In genomic region chr17:42114118-42114517, GRCh38 we compare ENCODE assay signal across 18 cellular contexts. TPM values are rescaled to one million over a fixed set of nuclear protein-coding genes. Genes with fewer than 3 reads are reported as not detected.
DNase-seq lines count a peak whose midpoint lies in the region; ATAC-seq and TF ChIP-seq lines count a peak whose summit lies in the region.
"Had no signal": no experiment of that assay in that cellular context is flagged by ENCODE, and none has a peak within 500 bp of the region (broad histone marks: within the 10 kb centered on the region; RNA-seq: fewer than 3 reads in every experiment).

No MANE protein-coding gene starts in this region.

- H3K4me3 ChIP-seq in CD4-positive, CD25-positive, alpha-beta regulatory T cell (ENCODE audit: low read depth, low read length), result no peak overlapping the region
- H3K4me3 ChIP-seq in ovary, result no peak overlapping the region

- 83 to 90% (median 86%) methylated on average over 9 of the region's 9 CpGs for WGBS in ovary, 3 donors

- H3K27ac ChIP-seq in CD4-positive, CD25-positive, alpha-beta regulatory T cell (ENCODE audit: insufficient read depth, low read length, poor library complexity, severe bottlenecking), result no peak overlapping the region
- H3K27ac ChIP-seq in ovary, result no peak overlapping the region

- no peak for TF ChIP-seq POLR2A in ovary (IDR thresholded peaks at IDR 0.05)

- POLR2A ChIA-PET in activated CD4-positive, alpha-beta T cell treated with anti-CD3 and anti-CD28 coated beads, Interleukin-2, amount 10 ng/mL, durations not matched to agents 7 days and 5 days (lab: Charles Lee), result no interaction called here
- POLR2A ChIA-PET in activated CD4-positive, alpha-beta T cell treated with anti-CD3 and anti-CD28 coated beads for 36 hours (lab: Charles Lee), result interaction anchor here (1.1 kb wide), 1 partner anchor 148 kb away, joined by 7 read pairs; the partner anchor contains the start of gene CNP
- POLR2A ChIA-PET in activated CD8-positive, alpha-beta T cell treated with anti-CD3 and anti-CD28 coated beads for 36 hours (lab: Charles Lee), result interaction anchor here (1.0 to 4.1 kb wide), 7 partner anchors 9 to 148 kb away, joined by 3 to 36 read pairs (median 7); partner anchors contain the start of genes CNP, DNAJC7, NKIRAS2 and ZNF385C
- POLR2A ChIA-PET in naive thymus-derived CD8-positive, alpha-beta T cell (lab: Charles Lee), result interaction anchor here (0.6 to 8.1 kb wide), 5 partner anchors 13 to 200 kb away, joined by 3 to 83 read pairs (median 8); partner anchors contain the start of genes CNP, DNAJC7 and NKIRAS2

- CTCF ChIA-PET in activated CD4-positive, alpha-beta T cell treated with anti-CD3 and anti-CD28 coated beads, Interleukin-2, amount 10 ng/mL, durations not matched to agents 7 days and 5 days (lab: Charles Lee), result interaction anchor here (0.5 to 8.5 kb wide), 8 partner anchors 17 to 452 kb away, joined by 3 to 71 read pairs (median 4); partner anchors contain the start of genes CNP, DNAJC7 and NKIRAS2
- CTCF ChIA-PET in activated CD4-positive, alpha-beta T cell treated with anti-CD3 and anti-CD28 coated beads for 36 hours (lab: Charles Lee), result interaction anchor here (0.5 to 3.4 kb wide), 12 partner anchors 11 to 459 kb away, joined by 3 to 22 read pairs (median 4); partner anchors contain the start of genes KCNH4 and NKIRAS2
- CTCF ChIA-PET in activated CD8-positive, alpha-beta T cell treated with anti-CD3 and anti-CD28 coated beads for 36 hours (lab: Charles Lee), result interaction anchor here (1.0 to 14.3 kb wide), 9 partner anchors 16 to 292 kb away, joined by 3 to 110 read pairs (median 4); partner anchors contain the start of genes CNP, DNAJC7 and NKIRAS2

- no peaks in the 10 kb centered on the region for H3K36me3 ChIP-seq in CD4-positive, CD25-positive, alpha-beta regulatory T cell (ENCODE audit: control insufficient read depth, insufficient read depth, low read length)
- H3K36me3 ChIP-seq in ovary, result no peaks in the 10 kb centered on the region

- no peaks in the 10 kb centered on the region for H3K9me3 ChIP-seq in CD4-positive, CD25-positive, alpha-beta regulatory T cell (ENCODE audit: control insufficient read depth in 2 of 2, low read length in 2 of 2)
- no peaks in the 10 kb centered on the region for H3K9me3 ChIP-seq in ovary

- peaks cover 23% of the 10 kb centered on the region for H3K4me1 ChIP-seq in CD4-positive, CD25-positive, alpha-beta regulatory T cell (ENCODE audit: control insufficient read depth, insufficient read depth, low read length, poor library complexity, severe bottlenecking)
- H3K4me1 ChIP-seq in ovary (ENCODE audit: insufficient read depth), result peaks cover 10% of the 10 kb centered on the region

- intact Hi-C loops in activated CD4-positive, alpha-beta T cell treated with anti-CD3 and anti-CD28 coated beads for 36 hours (cut with DNase I, micrococcal nuclease), result loop anchor here in 1 of 2 experiments (5.0 kb wide), 1 partner anchor 173 kb away; the partner anchor contains the start of gene STAT5A
- intact Hi-C loops in activated CD8-positive, alpha-beta T cell treated with anti-CD3 and anti-CD28 coated beads for 36 hours (cut with micrococcal nuclease), result loop anchor here (5.0 kb wide), 1 partner anchor 92 kb away; the partner anchor contains the start of gene NKIRAS2
- intact Hi-C loops in ovary (cut with DNase I), result loop anchor here in 3 of 4 donors (5.0 to 10.0 kb wide), 4 partner anchors 42 to 149 kb away; partner anchors contain the start of gene CNP (in 1 of the 3)

- H3K4me3 Mint-ChIP-seq in activated CD4-positive, alpha-beta T cell treated with anti-CD3 and anti-CD28 coated beads, Interleukin-2, amount 10 ng/mL, durations not matched to agents 7 days and 5 days, result no peak overlapping the region
- H3K4me3 Mint-ChIP-seq in activated CD4-positive, alpha-beta T cell treated with anti-CD3 and anti-CD28 coated beads for 36 hours, result no peak overlapping the region
- peak overlapping the region in 2 of 4 donors; percentile 35 to 53 for H3K4me3 Mint-ChIP-seq in CD4-positive, CD25-positive, alpha-beta regulatory T cell
- no peak overlapping the region for H3K4me3 Mint-ChIP-seq in activated CD8-positive, alpha-beta T cell treated with anti-CD3 and anti-CD28 coated beads for 36 hours
- peak overlapping the region in 1 of 10 donors; percentile 20 for H3K4me3 Mint-ChIP-seq in naive thymus-derived CD8-positive, alpha-beta T cell
- H3K4me3 Mint-ChIP-seq: CD14-positive monocyte, HFFc6 had no signal

- no peaks in the 10 kb centered on the region for H3K9me3 Mint-ChIP-seq in activated CD4-positive, alpha-beta T cell treated with anti-CD3 and anti-CD28 coated beads, Interleukin-2, amount 10 ng/mL, durations not matched to agents 7 days and 5 days
- no peaks in the 10 kb centered on the region for H3K9me3 Mint-ChIP-seq in activated CD4-positive, alpha-beta T cell treated with anti-CD3 and anti-CD28 coated beads for 36 hours (ENCODE audit: low read depth)
- H3K9me3 Mint-ChIP-seq in CD4-positive, CD25-positive, alpha-beta regulatory T cell, result peaks cover 0 to 2% (median 0%) of the 10 kb centered on the region in 7 donors
- H3K9me3 Mint-ChIP-seq in activated CD8-positive, alpha-beta T cell treated with anti-CD3 and anti-CD28 coated beads for 36 hours, result no peaks in the 10 kb centered on the region
- H3K9me3 Mint-ChIP-seq in naive thymus-derived CD8-positive, alpha-beta T cell, result no peaks in the 10 kb centered on the region
- H3K9me3 Mint-ChIP-seq: CD14-positive monocyte, HFFc6 had no signal

- no peak for ATAC-seq in activated CD4-positive, alpha-beta T cell treated with anti-CD3 and anti-CD28 coated beads for 36 hours
- no peak for ATAC-seq in CD4-positive, CD25-positive, alpha-beta regulatory T cell (ENCODE audit: low read depth in 2 of 2)
- ATAC-seq in activated CD8-positive, alpha-beta T cell treated with anti-CD3 and anti-CD28 coated beads for 36 hours, result no peak
- ATAC-seq in naive thymus-derived CD8-positive, alpha-beta T cell, result no peak
- ATAC-seq: Panc1 had no signal

- TF ChIP-seq EP300 in ovary (IDR thresholded peaks at IDR 0.05), result no peak

- no peak for DNase-seq in activated CD4-positive, alpha-beta T cell treated with anti-CD3 and anti-CD28 coated beads, Interleukin-2, amount 10 ng/mL, durations not matched to agents 7 days and 5 days
- DNase-seq in activated CD4-positive, alpha-beta T cell treated with anti-CD3 and anti-CD28 coated beads for 36 hours, result no peak
- DNase-seq in CD4-positive, CD25-positive, alpha-beta regulatory T cell, result no peak
- no peak for DNase-seq in activated CD8-positive, alpha-beta T cell treated with anti-CD3 and anti-CD28 coated beads for 36 hours
- no peak for DNase-seq in naive thymus-derived CD8-positive, alpha-beta T cell
- DNase-seq in ovary (no peak), GM19238 (ENCODE audit: insufficient read length, low spot score) (no peak), NCI-H2081 (lab: John Stamatoyannopoulos, UW) (no peak)
- DNase-seq: Calu3, DMS79 treated with DMSO at 0.1 percent for 48 hours, GOT3, HFFc6, NCI-H2029, NCI-H510A, NCI-H82, Right ventricle myocardium superior had no signal

- no peaks in the 10 kb centered on the region for H3K27me3 Mint-ChIP-seq in activated CD4-positive, alpha-beta T cell treated with anti-CD3 and anti-CD28 coated beads, Interleukin-2, amount 10 ng/mL, durations not matched to agents 7 days and 5 days
- H3K27me3 Mint-ChIP-seq in activated CD4-positive, alpha-beta T cell treated with anti-CD3 and anti-CD28 coated beads for 36 hours, result no peaks in the 10 kb centered on the region
- H3K27me3 Mint-ChIP-seq in CD4-positive, CD25-positive, alpha-beta regulatory T cell, result no peaks in the 10 kb centered on the region
- no peaks in the 10 kb centered on the region for H3K27me3 Mint-ChIP-seq in activated CD8-positive, alpha-beta T cell treated with anti-CD3 and anti-CD28 coated beads for 36 hours
- H3K27me3 Mint-ChIP-seq in naive thymus-derived CD8-positive, alpha-beta T cell, result no peaks in the 10 kb centered on the region

- H3K27ac Mint-ChIP-seq in activated CD4-positive, alpha-beta T cell treated with anti-CD3 and anti-CD28 coated beads, Interleukin-2, amount 10 ng/mL, durations not matched to agents 7 days and 5 days, result peak overlapping the region; percentile 97
- H3K27ac Mint-ChIP-seq in activated CD4-positive, alpha-beta T cell treated with anti-CD3 and anti-CD28 coated beads for 36 hours, result no peak overlapping the region
- peak overlapping the region in 2 of 3 donors; percentile 14 to 78 for H3K27ac Mint-ChIP-seq in CD4-positive, CD25-positive, alpha-beta regulatory T cell
- H3K27ac Mint-ChIP-seq in activated CD8-positive, alpha-beta T cell treated with anti-CD3 and anti-CD28 coated beads for 36 hours, result peak overlapping the region; percentile 72
- H3K27ac Mint-ChIP-seq in naive thymus-derived CD8-positive, alpha-beta T cell, result peak overlapping the region in 6 of 10 donors; percentile 48 to 82 (median 72)
- H3K27ac Mint-ChIP-seq: HFFc6 had no signal

- peaks cover 66% of the 10 kb centered on the region for H3K4me1 Mint-ChIP-seq in activated CD4-positive, alpha-beta T cell treated with anti-CD3 and anti-CD28 coated beads, Interleukin-2, amount 10 ng/mL, durations not matched to agents 7 days and 5 days
- peaks cover 40% of the 10 kb centered on the region for H3K4me1 Mint-ChIP-seq in activated CD4-positive, alpha-beta T cell treated with anti-CD3 and anti-CD28 coated beads for 36 hours
- peaks cover 12 to 59% (median 14%) of the 10 kb centered on the region in 4 donors for H3K4me1 Mint-ChIP-seq in CD4-positive, CD25-positive, alpha-beta regulatory T cell
- H3K4me1 Mint-ChIP-seq in activated CD8-positive, alpha-beta T cell treated with anti-CD3 and anti-CD28 coated beads for 36 hours (ENCODE audit: low read depth), result peaks cover 30% of the 10 kb centered on the region
- peaks cover 25 to 62% (median 55%) of the 10 kb centered on the region in 4 donors for H3K4me1 Mint-ChIP-seq in naive thymus-derived CD8-positive, alpha-beta T cell

- TF ChIP-seq CTCF in activated CD8-positive, alpha-beta T cell treated with anti-CD3 and anti-CD28 coated beads for 36 hours (IDR thresholded peaks at IDR 0.05), result no peak
- TF ChIP-seq CTCF in ovary (IDR thresholded peaks at IDR 0.05), result no peak

- H3K36me3 Mint-ChIP-seq in activated CD4-positive, alpha-beta T cell treated with anti-CD3 and anti-CD28 coated beads, Interleukin-2, amount 10 ng/mL, durations not matched to agents 7 days and 5 days (ENCODE audit: low read depth), result peaks cover 42% of the 10 kb centered on the region
- peaks cover 35% of the 10 kb centered on the region for H3K36me3 Mint-ChIP-seq in activated CD4-positive, alpha-beta T cell treated with anti-CD3 and anti-CD28 coated beads for 36 hours (ENCODE audit: low read depth)
- peaks cover 23% of the 10 kb centered on the region for H3K36me3 Mint-ChIP-seq in CD4-positive, CD25-positive, alpha-beta regulatory T cell
- H3K36me3 Mint-ChIP-seq in activated CD8-positive, alpha-beta T cell treated with anti-CD3 and anti-CD28 coated beads for 36 hours (ENCODE audit: low read depth), result peaks cover 44% of the 10 kb centered on the region
- peaks cover 5 to 29% (median 12%) of the 10 kb centered on the region in 3 donors for H3K36me3 Mint-ChIP-seq in naive thymus-derived CD8-positive, alpha-beta T cell

- no peaks in the 10 kb centered on the region for H3K27me3 ChIP-seq in CD4-positive, CD25-positive, alpha-beta regulatory T cell (ENCODE audit: control insufficient read depth, insufficient read depth, low read length)
- H3K27me3 ChIP-seq in ovary, result no peaks in the 10 kb centered on the region

RNA-seq across cellular contexts. Expression of gene DHX58, which starts 1.6 kb away (rescaled TPM):
- total RNA-seq in activated CD4-positive, alpha-beta T cell treated with anti-CD3 and anti-CD28 coated beads, Interleukin-2, amount 10 ng/mL, durations not matched to agents 7 days and 5 days, result 10 to 100 TPM; 52.4 to 54.3 TPM
- 10 to 100 TPM; 23.8 to 31.1 TPM for total RNA-seq in activated CD4-positive, alpha-beta T cell treated with anti-CD3 and anti-CD28 coated beads for 36 hours
- total RNA-seq in CD4-positive, CD25-positive, alpha-beta regulatory T cell, result 24.4 TPM
- polyA plus RNA-seq in CD4-positive, CD25-positive, alpha-beta regulatory T cell, result 10 to 100 TPM in 3 of 4 donors, 1 to 10 TPM in 1; 7.2 to 20.9 (median 14.5) TPM
- 10 to 100 TPM; 31.7 to 36.2 TPM for total RNA-seq in activated CD8-positive, alpha-beta T cell treated with anti-CD3 and anti-CD28 coated beads for 36 hours
- total RNA-seq in naive thymus-derived CD8-positive, alpha-beta T cell, result 10 to 100 TPM; 53.1 to 57.3 TPM
- polyA plus RNA-seq in naive thymus-derived CD8-positive, alpha-beta T cell, result 10 to 100 TPM in 2 of 3 donors, 1 to 10 TPM in 1; 7.3 to 21.7 (median 13.6) TPM
- total RNA-seq in ovary, result 10 to 100 TPM in 6 of 7 donors, 1 to 10 TPM in 1; 8.6 to 24.6 (median 19.3) TPM
- 10 to 100 TPM; 10.3 to 22.2 TPM for polyA plus RNA-seq in ovary

RNA-seq across cellular contexts. Expression of gene KAT2A, which starts 7.0 kb away (rescaled TPM):
- 10 to 100 TPM; 47.9 to 48.3 TPM for total RNA-seq in activated CD4-positive, alpha-beta T cell treated with anti-CD3 and anti-CD28 coated beads, Interleukin-2, amount 10 ng/mL, durations not matched to agents 7 days and 5 days
- 10 to 100 TPM; 46.2 to 54.8 TPM for total RNA-seq in activated CD4-positive, alpha-beta T cell treated with anti-CD3 and anti-CD28 coated beads for 36 hours
- 26.5 TPM for total RNA-seq in CD4-positive, CD25-positive, alpha-beta regulatory T cell
- polyA plus RNA-seq in CD4-positive, CD25-positive, alpha-beta regulatory T cell, result 1 to 10 TPM; 2.5 to 5.7 (median 4.4) TPM
- total RNA-seq in activated CD8-positive, alpha-beta T cell treated with anti-CD3 and anti-CD28 coated beads for 36 hours, result 10 to 100 TPM; 49.2 to 50.2 TPM
- 10 to 100 TPM; 65.3 to 73.3 TPM for total RNA-seq in naive thymus-derived CD8-positive, alpha-beta T cell
- 10 to 100 TPM in 1 of 3 donors, 1 to 10 TPM in 2; 5.1 to 11.8 (median 8.8) TPM for polyA plus RNA-seq in naive thymus-derived CD8-positive, alpha-beta T cell
- 10 to 100 TPM; 38.6 to 66.4 (median 57.9) TPM for total RNA-seq in ovary
- 10 to 100 TPM; 27.1 to 77.5 TPM for polyA plus RNA-seq in ovary

RNA-seq across cellular contexts. Expression of gene HSPB9, which starts 8.5 kb away (rescaled TPM):
- total RNA-seq in activated CD4-positive, alpha-beta T cell treated with anti-CD3 and anti-CD28 coated beads, Interleukin-2, amount 10 ng/mL, durations not matched to agents 7 days and 5 days, result not detected
- under 1 TPM; 0.09 to 0.11 TPM for total RNA-seq in activated CD4-positive, alpha-beta T cell treated with anti-CD3 and anti-CD28 coated beads for 36 hours
- not detected for total RNA-seq in CD4-positive, CD25-positive, alpha-beta regulatory T cell
- polyA plus RNA-seq in CD4-positive, CD25-positive, alpha-beta regulatory T cell, result under 1 TPM in 2 of 4 donors, not detected in 2; 0.08 to 0.28 TPM
- total RNA-seq in activated CD8-positive, alpha-beta T cell treated with anti-CD3 and anti-CD28 coated beads for 36 hours, result under 1 TPM in 1 of 2 experiments, not detected in 1; 0.41 TPM
- not detected for total RNA-seq in naive thymus-derived CD8-positive, alpha-beta T cell
- polyA plus RNA-seq in naive thymus-derived CD8-positive, alpha-beta T cell, result not detected
- under 1 TPM; 0.15 to 0.95 (median 0.48) TPM for total RNA-seq in ovary
- polyA plus RNA-seq in ovary, result under 1 TPM in 1 of 2 donors, not detected in 1; 0.46 TPM
- total RNA-seq: HFFc6 had no signal
- polyA plus RNA-seq: CD14-positive monocyte had no signal

RNA-seq across cellular contexts. Expression of gene ZNF385C, which starts 15.8 kb away (rescaled TPM):
- not detected for total RNA-seq in activated CD4-positive, alpha-beta T cell treated with anti-CD3 and anti-CD28 coated beads, Interleukin-2, amount 10 ng/mL, durations not matched to agents 7 days and 5 days
- under 1 TPM; 0.23 to 0.30 TPM for total RNA-seq in activated CD4-positive, alpha-beta T cell treated with anti-CD3 and anti-CD28 coated beads for 36 hours
- total RNA-seq in CD4-positive, CD25-positive, alpha-beta regulatory T cell, result not detected
- under 1 TPM in 1 of 4 donors, not detected in 3; 0.21 TPM for polyA plus RNA-seq in CD4-positive, CD25-positive, alpha-beta regulatory T cell
- total RNA-seq in activated CD8-positive, alpha-beta T cell treated with anti-CD3 and anti-CD28 coated beads for 36 hours, result 1 to 10 TPM; 1.3 TPM
- total RNA-seq in naive thymus-derived CD8-positive, alpha-beta T cell, result under 1 TPM; 0.18 to 0.36 TPM
- under 1 TPM in 2 of 3 donors, not detected in 1; 0.09 to 0.10 TPM for polyA plus RNA-seq in naive thymus-derived CD8-positive, alpha-beta T cell
- 1 to 10 TPM in 6 of 7 donors, under 1 TPM in 1; 0.36 to 2.0 (median 1.5) TPM for total RNA-seq in ovary
- polyA plus RNA-seq in ovary, result 1 to 10 TPM; 1.8 to 3.0 TPM
- total RNA-seq: HFFc6 had no signal

RNA-seq across cellular contexts. Expression of gene RAB5C, which starts 40.7 kb away (rescaled TPM):
- total RNA-seq in activated CD4-positive, alpha-beta T cell treated with anti-CD3 and anti-CD28 coated beads, Interleukin-2, amount 10 ng/mL, durations not matched to agents 7 days and 5 days, result 100 to 1,000 TPM in 1 of 2 experiments, 10 to 100 TPM in 1; 97.1 to 108 TPM
- total RNA-seq in activated CD4-positive, alpha-beta T cell treated with anti-CD3 and anti-CD28 coated beads for 36 hours, result 10 to 100 TPM; 32.0 to 47.3 TPM
- 93.7 TPM for total RNA-seq in CD4-positive, CD25-positive, alpha-beta regulatory T cell
- polyA plus RNA-seq in CD4-positive, CD25-positive, alpha-beta regulatory T cell, result 10 to 100 TPM; 56.0 to 98.5 (median 69.9) TPM
- total RNA-seq in activated CD8-positive, alpha-beta T cell treated with anti-CD3 and anti-CD28 coated beads for 36 hours, result 10 to 100 TPM; 30.7 to 32.5 TPM
- 10 to 100 TPM; 63.6 to 73.5 TPM for total RNA-seq in naive thymus-derived CD8-positive, alpha-beta T cell
- 10 to 100 TPM; 57.3 to 88.4 (median 60.6) TPM for polyA plus RNA-seq in naive thymus-derived CD8-positive, alpha-beta T cell
- total RNA-seq in ovary, result 100 to 1,000 TPM in 2 of 7 donors, 10 to 100 TPM in 5; 53.8 to 114 (median 94.3) TPM
- 100 to 1,000 TPM; 124 to 130 TPM for polyA plus RNA-seq in ovary
